ENCODE assay signal across 1 cellular context in the genomic region with DNA sequence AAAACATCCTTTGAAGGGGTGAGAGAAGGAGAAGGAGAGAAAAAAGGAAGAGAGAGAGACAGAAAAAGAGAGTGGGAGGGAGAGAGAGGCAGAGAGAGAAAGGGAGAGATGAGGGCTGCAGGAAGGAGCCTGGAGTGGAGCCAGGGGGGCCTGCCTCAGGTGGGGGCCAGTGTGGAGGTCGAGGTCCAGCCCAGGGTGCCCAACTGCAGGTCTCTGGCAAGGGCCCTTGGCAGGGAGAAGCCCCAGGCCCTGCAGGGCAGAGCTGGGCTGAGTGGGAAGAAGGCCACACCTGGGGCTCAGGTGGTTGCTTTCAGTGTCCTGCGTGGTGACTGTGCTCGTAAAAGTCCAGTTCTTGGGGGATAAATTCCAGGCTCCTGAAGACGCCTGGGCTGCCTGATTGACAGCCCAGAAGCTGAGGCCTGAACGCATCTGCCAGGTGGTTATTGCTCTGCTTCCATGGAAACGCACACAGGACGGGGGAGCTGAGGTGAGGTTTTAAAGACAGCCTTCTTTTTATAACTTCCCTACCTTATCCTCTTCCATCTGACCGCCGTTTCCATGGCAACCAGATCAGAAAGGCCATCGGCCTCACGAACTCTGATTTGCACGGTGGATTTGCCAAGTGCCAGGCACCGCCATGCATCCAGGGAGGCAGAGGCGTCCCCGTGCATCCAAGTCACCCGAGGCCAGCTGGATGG.
A peak's percentile ranks its signal among the peaks of the same experiment; 100 is the strongest.
TF ChIP-seq lines count a peak whose summit lies in the region.

No MANE protein-coding gene starts in this region.

TF ChIP-seq in neural cell, 6 proteins besides CTCF, POLR2A, EP300 and RAD21 (continued from another document):
- TF ChIP-seq SMC3 (conservative IDR thresholded peaks at IDR 0.05; ENCODE audit: poor library complexity) (no peak), POLR2AphosphoS5 (IDR thresholded peaks at IDR 0.05) (peak; percentile 34)
